In genomic region chr4:99415762-99416161, GRCh38 we compare ENCODE assay signal across 8 cellular contexts. TPM values are rescaled to one million over a fixed set of nuclear protein-coding genes. Genes with fewer than 3 reads are reported as not detected.
"Had no signal": no experiment of that assay in that cellular context is flagged by ENCODE, and none has a peak within 500 bp of the region (broad histone marks: within the 10 kb centered on the region; RNA-seq: fewer than 3 reads in every experiment).

No MANE protein-coding gene starts in this region.

RNA-seq across cellular contexts. Expression of gene ADH7, which starts 19.4 kb away (rescaled TPM):
- total RNA-seq: activated naive CD8-positive, alpha-beta T cell treated with anti-CD3 and anti-CD28 coated beads, Interleukin-2, amount 10 ng/mL, durations not matched to agents 7 days and 5 days; breast epithelium; esophagus muscularis mucosa; left colon; mucosa of descending colon; naive thymus-derived CD4-positive, alpha-beta T cell; T-cell had no signal
- polyA plus RNA-seq: naive thymus-derived CD4-positive, alpha-beta T cell; SK-N-SH had no signal
